ENCODE assay signal across 15 cellular contexts in the genomic region with DNA sequence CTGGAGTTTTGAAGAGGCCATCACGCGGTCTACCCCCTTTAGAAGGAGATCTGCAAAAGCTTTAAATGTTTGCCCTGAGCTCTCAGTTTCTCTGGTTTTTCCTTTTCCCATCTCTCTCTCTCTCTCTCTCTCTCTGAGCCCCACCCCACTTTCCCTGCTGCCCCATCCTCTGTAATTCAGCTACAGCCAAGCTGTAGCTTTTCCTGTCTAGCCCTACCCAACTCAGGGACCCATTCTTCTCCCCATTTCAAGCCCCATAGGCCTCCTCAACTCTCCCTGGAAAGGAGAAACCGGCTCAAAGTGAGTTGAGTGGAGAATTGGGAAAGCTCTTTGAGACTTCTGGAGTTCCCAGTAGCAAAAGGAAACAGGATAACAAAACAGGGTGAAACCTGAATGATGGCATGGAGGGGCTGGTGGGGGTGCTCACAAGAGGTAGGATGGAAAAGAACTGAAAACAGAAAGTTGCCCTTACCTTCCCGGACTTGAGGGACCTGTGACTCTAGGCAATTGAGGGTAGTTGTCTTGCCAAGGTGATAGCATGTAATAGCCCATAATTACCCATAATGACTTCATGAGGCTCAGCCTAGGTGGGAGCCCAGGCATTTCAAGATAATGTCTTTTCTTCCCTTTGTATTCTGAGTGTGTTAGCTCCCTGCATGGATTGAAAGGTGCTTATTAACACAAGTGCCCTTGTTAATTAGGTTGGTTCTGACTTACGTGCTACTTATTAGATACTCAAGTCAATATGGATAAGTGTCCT.
"Had no signal": no experiment of that assay in that cellular context is flagged by ENCODE, and none has a peak within 500 bp of the region (broad histone marks: within the 10 kb centered on the region; RNA-seq: fewer than 3 reads in every experiment).

No MANE protein-coding gene starts in this region.

- H3K4me1 ChIP-seq: esophagus muscularis mucosa, sigmoid colon had no signal

- H3K9me3 Mint-ChIP-seq: activated CD4-positive, alpha-beta T cell treated with anti-CD3 and anti-CD28 coated beads, Interleukin-2, amount 10 ng/mL, durations not matched to agents 7 days and 5 days; brain; nephron had no signal

- H3K27ac Mint-ChIP-seq: activated CD4-positive, alpha-beta T cell treated with anti-CD3 and anti-CD28 coated beads, Interleukin-2, amount 10 ng/mL, durations not matched to agents 7 days and 5 days; activated naive CD8-positive, alpha-beta T cell; brain; nephron; T-helper 17 cell; WTC11 had no signal

- ATAC-seq: left lobe of liver; stimulated activated naive CD8-positive, alpha-beta T cell treated with anti-CD3 and anti-CD28 coated beads, Interleukin-15, Interleukin-2, amounts not matched to agents 100 U/mL and 50 U/mL, for 24 hours; T-helper 17 cell; WTC11 had no signal

- H3K4me1 Mint-ChIP-seq: nephron had no signal

- H3K9me3 ChIP-seq: esophagus muscularis mucosa, sigmoid colon had no signal

- H3K4me3 Mint-ChIP-seq: activated CD4-positive, alpha-beta T cell treated with anti-CD3 and anti-CD28 coated beads, Interleukin-2, amount 10 ng/mL, durations not matched to agents 7 days and 5 days; activated naive CD8-positive, alpha-beta T cell; brain; nephron; T-helper 17 cell; WTC11 had no signal

- H3K4me3 ChIP-seq: esophagus muscularis mucosa, sigmoid colon had no signal

- DNase-seq: activated CD4-positive, alpha-beta T cell treated with anti-CD3 and anti-CD28 coated beads, Interleukin-2, amount 10 ng/mL, durations not matched to agents 7 days and 5 days; activated effector memory CD4-positive, alpha-beta T cell treated with anti-CD3 and anti-CD28 coated beads, Interleukin-2, amount 50 U/mL, for 16 hours; amygdala; glutamatergic neuron; sigmoid colon; stimulated activated CD4-positive, alpha-beta T cell treated with anti-CD3 and anti-CD28 coated beads, Interleukin-12 subunit alpha, Interleukin-12 subunit beta, amount 100 ng/mL, for 4 hours; stimulated activated CD8-positive, alpha-beta memory T cell treated with anti-CD3 and anti-CD28 coated beads, Interleukin-4, amount 100 ng/mL, for 48 hours; stimulated activated naive CD8-positive, alpha-beta T cell treated with anti-CD3 and anti-CD28 coated beads, Interleukin-15, Interleukin-2, amounts not matched to agents 100 U/mL and 50 U/mL, for 24 hours; T-helper 17 cell had no signal

- H3K36me3 ChIP-seq: esophagus muscularis mucosa, sigmoid colon had no signal

- H3K27me3 Mint-ChIP-seq: activated naive CD8-positive, alpha-beta T cell; brain had no signal

- H3K36me3 Mint-ChIP-seq: activated naive CD8-positive, alpha-beta T cell; brain had no signal

- H3K27me3 ChIP-seq: sigmoid colon had no signal
